ENCODE assay signal across 1 cellular context in genomic region chr10:110398419-110399162, GRCh38.
A peak's percentile ranks its signal among the peaks of the same experiment; 100 is the strongest.
TF ChIP-seq lines count a peak whose summit lies in the region.

No MANE protein-coding gene starts in this region.

TF ChIP-seq in K562, 482 proteins besides CTCF, POLR2A, EP300 and RAD21 (continued from another document and continues in another):
- no peak for TF ChIP-seq BCLAF1 (IDR thresholded peaks at IDR 0.05; ENCODE audit: borderline replicate concordance in 1 of 2, control insufficient read depth in 1 of 2, low read depth in 2 of 2, low read length in 1 of 2)
- no peak for TF ChIP-seq ARID1B (IDR thresholded peaks at IDR 0.05)
- no peak for TF ChIP-seq TBL1XR1 (IDR thresholded peaks at IDR 0.05; ENCODE audit: low read length in 2 of 2)
- TF ChIP-seq ZBTB5 (IDR thresholded peaks at IDR 0.05) = no peak
- no peak for TF ChIP-seq GABPB1 (CRISPR knock-in tag; IDR thresholded peaks at IDR 0.05)
- no peak for TF ChIP-seq ZFP30 (CRISPR knock-in tag; IDR thresholded peaks at IDR 0.05; ENCODE audit: borderline replicate concordance)
- TF ChIP-seq NR2C2 (CRISPR knock-in tag; IDR thresholded peaks at IDR 0.05) = no peak
- 0 out of 2 replicates have a peak, but pooled peaks have one; percentile 36 for TF ChIP-seq NR2C2 (tag; IDR thresholded peaks at IDR 0.05)
- TF ChIP-seq XRCC4 (IDR thresholded peaks at IDR 0.05; ENCODE audit: extremely low read depth, insufficient read depth, insufficient read length) = no peak
- TF ChIP-seq PHF21A (IDR thresholded peaks at IDR 0.05; ENCODE audit: borderline replicate concordance, low read depth) = no peak
- TF ChIP-seq ZNF407 (IDR thresholded peaks at IDR 0.05; ENCODE audit: low read depth) = no peak
- no peak for TF ChIP-seq TEAD1 (CRISPR knock-in tag; IDR thresholded peaks at IDR 0.05)
- peak; percentile 72 for TF ChIP-seq VEZF1 (CRISPR knock-in tag; IDR thresholded peaks at IDR 0.05)
- TF ChIP-seq BHLHE40 (IDR thresholded peaks at IDR 0.05; ENCODE audit: low read length) = 0 out of 2 replicates have a peak, but pooled peaks have one; percentile 32
- no peak for TF ChIP-seq ZNF511 (CRISPR knock-in tag; IDR thresholded peaks at IDR 0.05)
- TF ChIP-seq TFE3 (CRISPR knock-in tag; IDR thresholded peaks at IDR 0.05) = no peak
- TF ChIP-seq MXI1 (IDR thresholded peaks at IDR 0.05; ENCODE audit: low read depth, low read length) = no peak
- no peak for TF ChIP-seq PPARD (CRISPR knock-in tag; IDR thresholded peaks at IDR 0.05)
- TF ChIP-seq ATF3 (IDR thresholded peaks at IDR 0.05) = 0 out of 2 replicates have a peak, but pooled peaks have one; percentile 7
- no peak for TF ChIP-seq ATF3 (CRISPR knock-in tag; conservative IDR thresholded peaks at IDR 0.05)
- no peak for TF ChIP-seq THAP12 (CRISPR knock-in tag; IDR thresholded peaks at IDR 0.05)
- TF ChIP-seq ZNF586 (CRISPR knock-in tag; conservative IDR thresholded peaks at IDR 0.05) = no peak
- no peak for TF ChIP-seq ATF2 (CRISPR knock-in tag; IDR thresholded peaks at IDR 0.05)
- no peak for TF ChIP-seq ZNF133 (CRISPR knock-in tag; IDR thresholded peaks at IDR 0.05)
- TF ChIP-seq BACH1 (tag; IDR thresholded peaks at IDR 0.05) = peak; percentile 8; the same call in 1 of the 2 replicates
- TF ChIP-seq ZNF140 (CRISPR knock-in tag; IDR thresholded peaks at IDR 0.05) = no peak
- no peak for TF ChIP-seq GMEB1 (CRISPR knock-in tag; IDR thresholded peaks at IDR 0.05)
